ENCODE assay signal across 19 cellular contexts in the genomic region with DNA sequence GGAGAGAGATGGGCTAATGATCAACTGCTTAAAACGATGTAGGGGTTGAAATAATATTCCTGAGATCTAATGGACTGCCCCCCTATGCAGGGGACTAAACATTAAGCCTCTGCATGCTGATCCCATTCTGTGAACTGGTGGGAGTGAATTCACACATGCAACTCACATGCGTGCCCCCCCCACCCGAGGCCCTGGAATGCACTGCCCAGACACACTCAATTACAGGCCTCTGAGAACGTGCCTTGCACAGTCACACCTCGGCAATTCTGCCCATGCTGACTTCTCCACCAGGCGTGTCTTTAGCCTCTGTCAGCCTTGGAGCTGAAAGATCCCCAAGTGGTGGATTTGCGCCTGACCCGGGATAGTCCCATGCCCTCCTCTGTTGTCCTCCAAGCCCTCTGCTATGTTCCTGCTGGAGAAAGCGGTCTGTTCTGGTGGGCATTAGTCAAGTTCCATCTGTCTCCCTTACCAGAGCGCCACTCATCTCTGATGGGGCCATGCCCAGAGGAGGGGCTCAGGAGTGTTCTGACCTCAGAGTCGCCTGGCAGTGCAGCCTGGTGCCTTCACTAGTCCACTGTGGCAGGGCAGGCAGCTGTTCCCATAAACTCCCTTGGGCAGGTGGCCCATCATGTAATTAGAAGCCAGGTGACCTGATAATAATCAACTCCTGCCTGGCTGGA.
A peak's percentile ranks its signal among the peaks of the same experiment; 100 is the strongest.
DNase-seq lines count a peak whose midpoint lies in the region; ATAC-seq and TF ChIP-seq lines count a peak whose summit lies in the region.
"Had no signal": no experiment of that assay in that cellular context is flagged by ENCODE, and none has a peak within 500 bp of the region (broad histone marks: within the 10 kb centered on the region; RNA-seq: fewer than 3 reads in every experiment).

No MANE protein-coding gene starts in this region.

- CTCF ChIA-PET in MCF 10A (lab: Yijun Ruan, JAX), result no interaction called here

- H3K27me3 Mint-ChIP-seq in MCF 10A (ENCODE audit: insufficient read depth, unreplicated experiment), result no peaks in the 10 kb centered on the region
- H3K27me3 Mint-ChIP-seq: activated B cell treated with CpG ODN at 0.5 μM for 24 hours had no signal

- POLR2A ChIA-PET in MCF 10A (lab: Yijun Ruan, JAX), result no interaction called here

- BruUV-seq in MCF 10A (replicated peaks; lab: Mats Ljungman, UMichigan), result no TSS peak

- no peaks in the 10 kb centered on the region for H3K4me1 Mint-ChIP-seq in stimulated activated effector memory CD8-positive, alpha-beta T cell treated with anti-CD3 and anti-CD28 coated beads, Interleukin-12 subunit alpha, Interleukin-12 subunit beta, amount 100 ng/mL, for 72 hours
- no peaks in the 10 kb centered on the region for H3K4me1 Mint-ChIP-seq in MCF 10A (ENCODE audit: insufficient read depth, unreplicated experiment)
- H3K4me1 Mint-ChIP-seq: activated B cell treated with CpG ODN at 0.5 μM for 24 hours had no signal

- no peak for TF ChIP-seq CTCF in MCF 10A (IDR thresholded peaks at IDR 0.05; ENCODE audit: unreplicated experiment)

- H3K36me3 Mint-ChIP-seq in stimulated activated effector memory CD8-positive, alpha-beta T cell treated with anti-CD3 and anti-CD28 coated beads, Interleukin-12 subunit alpha, Interleukin-12 subunit beta, amount 100 ng/mL, for 72 hours, result no peaks in the 10 kb centered on the region
- no peaks in the 10 kb centered on the region for H3K36me3 Mint-ChIP-seq in MCF 10A (ENCODE audit: insufficient read depth, unreplicated experiment)
- H3K36me3 Mint-ChIP-seq: activated CD4-positive, alpha-beta memory T cell treated with anti-CD3 and anti-CD28 coated beads for 36 hours; naive thymus-derived CD4-positive, alpha-beta T cell had no signal

- H3K27ac Mint-ChIP-seq in stimulated activated effector memory CD8-positive, alpha-beta T cell treated with anti-CD3 and anti-CD28 coated beads, Interleukin-12 subunit alpha, Interleukin-12 subunit beta, amount 100 ng/mL, for 72 hours, result no peak overlapping the region
- no peak overlapping the region for H3K27ac Mint-ChIP-seq in MCF 10A (ENCODE audit: low read depth, unreplicated experiment)
- H3K27ac Mint-ChIP-seq: activated B cell treated with CpG ODN at 0.5 μM for 24 hours; activated CD4-positive, alpha-beta memory T cell treated with anti-CD3 and anti-CD28 coated beads for 36 hours; naive thymus-derived CD4-positive, alpha-beta T cell had no signal

- peak; percentile 22 for ATAC-seq in stimulated activated effector memory CD8-positive, alpha-beta T cell treated with anti-CD3 and anti-CD28 coated beads, Interleukin-12 subunit alpha, Interleukin-12 subunit beta, amount 100 ng/mL, for 72 hours
- ATAC-seq: left cardiac atrium, right cardiac atrium had no signal

- peaks cover 3% of the 10 kb centered on the region for H3K9me3 Mint-ChIP-seq in stimulated activated effector memory CD8-positive, alpha-beta T cell treated with anti-CD3 and anti-CD28 coated beads, Interleukin-12 subunit alpha, Interleukin-12 subunit beta, amount 100 ng/mL, for 72 hours
- H3K9me3 Mint-ChIP-seq in MCF 10A (ENCODE audit: unreplicated experiment), result no peaks in the 10 kb centered on the region
- H3K9me3 Mint-ChIP-seq: activated CD4-positive, alpha-beta memory T cell treated with anti-CD3 and anti-CD28 coated beads for 36 hours had no signal

- intact Hi-C loops in MCF 10A (cut with micrococcal nuclease), result no loop called here

- DNase-seq in NCI-H2171 treated with DMSO at 0.1 percent for 48 hours (lab: John Stamatoyannopoulos, UW), result peak; percentile 16
- no peak for DNase-seq in NCI-H2171 (lab: John Stamatoyannopoulos, UW)
- peak; percentile 74 for DNase-seq in NCI-H2029 treated with DMSO at 0.1 percent for 48 hours (lab: John Stamatoyannopoulos, UW)
- peak; percentile 86 for DNase-seq in NCI-H774 (lab: John Stamatoyannopoulos, UW)
- no peak for DNase-seq in stimulated activated effector memory CD8-positive, alpha-beta T cell treated with anti-CD3 and anti-CD28 coated beads, Interleukin-12 subunit alpha, Interleukin-12 subunit beta, amount 100 ng/mL, for 72 hours (ENCODE audit: low spot score in 2 of 2)
- no peak for DNase-seq in MCF 10A (ENCODE audit: unreplicated experiment)
- DNase-seq in central memory CD4-positive, alpha-beta T cell, result no peak
- DNase-seq in dedifferentiated amniotic fluid mesenchymal stem cell (ENCODE audit: extremely low spot score), result no peak
- DNase-seq: activated B cell treated with CpG ODN at 0.5 μM for 24 hours; activated CD4-positive, alpha-beta memory T cell treated with anti-CD3 and anti-CD28 coated beads for 36 hours; activated gamma-delta T cell treated with Interleukin-2 at 50 U/mL for 16 hours; GF-D8; GM23248; left cardiac atrium; mesenchymal stem cell; MM.1S; naive thymus-derived CD4-positive, alpha-beta T cell; NCI-H446 treated with DMSO at 0.1 percent for 48 hours; right cardiac atrium had no signal

- H3K4me3 Mint-ChIP-seq in stimulated activated effector memory CD8-positive, alpha-beta T cell treated with anti-CD3 and anti-CD28 coated beads, Interleukin-12 subunit alpha, Interleukin-12 subunit beta, amount 100 ng/mL, for 72 hours, result no peak overlapping the region
- H3K4me3 Mint-ChIP-seq in MCF 10A (ENCODE audit: unreplicated experiment), result no peak overlapping the region
- H3K4me3 Mint-ChIP-seq: activated B cell treated with CpG ODN at 0.5 μM for 24 hours; activated CD4-positive, alpha-beta memory T cell treated with anti-CD3 and anti-CD28 coated beads for 36 hours; naive thymus-derived CD4-positive, alpha-beta T cell had no signal

Comparison
In these comparisons a context has a peak if more than half of its experiments do, and no peak if none do; other contexts are left out.
1. DNase-seq: peak in NCI-H2171 treated with DMSO at 0.1 percent for 48 hours (single experiment), NCI-H2029 treated with DMSO at 0.1 percent for 48 hours (single experiment) and NCI-H774 (single experiment); none in NCI-H2171 (single experiment), stimulated activated effector memory CD8-positive, alpha-beta T cell treated with anti-CD3 and anti-CD28 coated beads, Interleukin-12 subunit alpha, Interleukin-12 subunit beta, amount 100 ng/mL, for 72 hours (0 of 2), MCF 10A (single experiment), central memory CD4-positive, alpha-beta T cell (single experiment) and dedifferentiated amniotic fluid mesenchymal stem cell (single experiment).